In the genomic region with DNA sequence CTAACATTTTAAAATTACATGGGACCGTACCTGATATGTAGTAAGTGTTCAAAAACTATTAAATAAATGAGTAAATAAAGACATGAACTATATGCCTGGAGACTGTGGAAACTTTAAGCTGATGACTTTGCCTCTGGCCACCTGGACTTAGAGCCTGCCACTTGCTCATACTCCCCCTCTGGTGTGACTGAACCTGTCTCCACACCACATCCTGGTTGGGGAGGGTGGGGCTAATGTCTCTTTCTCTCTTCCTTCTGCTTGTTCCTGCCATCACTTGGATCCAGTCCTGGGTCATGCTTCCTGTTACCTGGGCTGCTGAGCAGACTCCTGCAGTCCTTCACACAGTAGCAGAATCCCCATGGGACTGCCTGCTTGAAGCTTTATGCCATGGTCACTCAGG, we compare ENCODE assay signal across 29 cellular contexts. TPM values are rescaled to one million over a fixed set of nuclear protein-coding genes. Genes with fewer than 3 reads are reported as not detected.
DNase-seq lines count a peak whose midpoint lies in the region; ATAC-seq, FAIRE-seq and TF ChIP-seq lines count a peak whose summit lies in the region.
"Had no signal": no experiment of that assay in that cellular context is flagged by ENCODE, and none has a peak within 500 bp of the region (broad histone marks: within the 10 kb centered on the region; RNA-seq: fewer than 3 reads in every experiment).

No MANE protein-coding gene starts in this region.

- CTCF ChIA-PET in activated CD8-positive, alpha-beta T cell treated with anti-CD3 and anti-CD28 coated beads for 36 hours (lab: Charles Lee): interaction anchor here (1.3 kb wide), 1 partner anchor 194 kb away, joined by 4 read pairs; no protein-coding TSS in a partner anchor

- POLR2A ChIA-PET in activated CD8-positive, alpha-beta T cell treated with anti-CD3 and anti-CD28 coated beads for 36 hours (lab: Charles Lee): no interaction called here

- intact Hi-C loops in activated CD8-positive, alpha-beta T cell treated with anti-CD3 and anti-CD28 coated beads for 36 hours (cut with micrococcal nuclease): no loop called here

- peak; percentile 36 for DNase-seq in DND-41
- peak; percentile 26 for DNase-seq in Jurkat, Clone E6-1 (ENCODE audit: low read depth, low spot score)
- peak; percentile 8 for DNase-seq in activated CD8-positive, alpha-beta T cell treated with anti-CD3 and anti-CD28 coated beads for 36 hours
- no peak for DNase-seq in keratinocyte (ENCODE audit: low read depth, low spot score)
- no peak for DNase-seq in SHP77 treated with DMSO at 0.1 percent for 48 hours (lab: John Stamatoyannopoulos, UW)
- no peak for DNase-seq in glutamatergic neuron
- DNase-seq in stimulated activated naive CD4-positive, alpha-beta T cell treated with Interleukin-2 at 50 U/mL for 16 hours (lab: John Stamatoyannopoulos, UW): no peak
- DNase-seq: H9; HFFc6; Karpas-422; MG63; NCI-H1105 treated with DMSO at 0.1 percent for 48 hours; NCI-H146; NCI-H1930; NCI-H446; NCI-H524 treated with DMSO at 0.1 percent for 48 hours; NCI-H774; NK-92 treated with Interleukin-12 subunit alpha and Interleukin-12 subunit beta, amount 100 ng/mL, for 24 hours; PC-9 had no signal

- H3K9me3 Mint-ChIP-seq in activated CD8-positive, alpha-beta T cell treated with anti-CD3 and anti-CD28 coated beads for 36 hours: peaks cover 6% of the 10 kb centered on the region
- H3K9me3 Mint-ChIP-seq in glutamatergic neuron (ENCODE audit: unreplicated experiment): peaks cover 1% of the 10 kb centered on the region
- H3K9me3 Mint-ChIP-seq: HFFc6 had no signal

- dilution Hi-C loops in keratinocyte (cut with MboI; ENCODE audit: extremely low pct_ligation_motif_present, low sequenced_read_pairs): no loop called here

- H3K4me2 ChIP-seq in DND-41 (ENCODE audit: insufficient read depth, low read length) (no peak overlapping the region), keratinocyte (ENCODE audit: control insufficient read depth, extremely low read depth, insufficient read depth, low read depth, low read length) (no peak overlapping the region)
- H3K4me2 ChIP-seq: BLaER1, GM23338, PC-9 had no signal

- H3K79me2 ChIP-seq in DND-41 (ENCODE audit: insufficient read depth, low read length) (no peaks in the 10 kb centered on the region), keratinocyte (ENCODE audit: control insufficient read depth, insufficient read depth, low read length) (no peaks in the 10 kb centered on the region)

- H2AFZ ChIP-seq in DND-41 (ENCODE audit: low read depth, low read length): no peak overlapping the region
- H2AFZ ChIP-seq in keratinocyte (ENCODE audit: control insufficient read depth, low read length): no peak overlapping the region
- H2AFZ ChIP-seq: PC-9 had no signal

- H3K9me3 ChIP-seq in DND-41 (ENCODE audit: insufficient read depth, low read length, severe bottlenecking): no peaks in the 10 kb centered on the region
- no peaks in the 10 kb centered on the region for H3K9me3 ChIP-seq in keratinocyte (ENCODE audit: control insufficient read depth, low read depth, low read length)
- H3K9me3 ChIP-seq: MG63, SJSA1 had no signal

- peaks cover 20% of the 10 kb centered on the region for H3K27me3 Mint-ChIP-seq in activated CD8-positive, alpha-beta T cell treated with anti-CD3 and anti-CD28 coated beads for 36 hours
- no peaks in the 10 kb centered on the region for H3K27me3 Mint-ChIP-seq in glutamatergic neuron (ENCODE audit: unreplicated experiment)

- H3K4me1 Mint-ChIP-seq in activated CD8-positive, alpha-beta T cell treated with anti-CD3 and anti-CD28 coated beads for 36 hours (ENCODE audit: low read depth): no peaks in the 10 kb centered on the region
- no peaks in the 10 kb centered on the region for H3K4me1 Mint-ChIP-seq in glutamatergic neuron (ENCODE audit: low read depth, unreplicated experiment)
- H3K4me1 Mint-ChIP-seq: IgD-negative memory B cell had no signal

- TF ChIP-seq CTCF in DND-41 (IDR thresholded peaks at IDR 0.05; ENCODE audit: borderline replicate concordance, extremely low read depth, low read length, poor library complexity, severe bottlenecking) (no peak), keratinocyte (optimal IDR thresholded peaks at IDR 0.05 in 1 of 3, IDR thresholded peaks at IDR 0.05 in 1 of 3, conservative IDR thresholded peaks at IDR 0.05 in 1 of 3; ENCODE audit: extremely low read depth in 1 of 3, insufficient read depth in 2 of 3, low read length in 3 of 3) (no peak), glutamatergic neuron (IDR thresholded peaks at IDR 0.05; ENCODE audit: partially characterized antibody, unreplicated experiment) (no peak)
- no peak for TF ChIP-seq CTCF in activated CD8-positive, alpha-beta T cell treated with anti-CD3 and anti-CD28 coated beads for 36 hours (IDR thresholded peaks at IDR 0.05)

- no peak overlapping the region for H3K4me3 Mint-ChIP-seq in activated CD8-positive, alpha-beta T cell treated with anti-CD3 and anti-CD28 coated beads for 36 hours
- H3K4me3 Mint-ChIP-seq in glutamatergic neuron (ENCODE audit: unreplicated experiment): no peak overlapping the region
- H3K4me3 Mint-ChIP-seq: CD4-positive, CD25-positive, alpha-beta regulatory T cell; GM23338; H9; HFFc6; IgD-negative memory B cell had no signal

- FAIRE-seq in keratinocyte (lab: Jason Lieb, UNC): peak; percentile 74
- FAIRE-seq: A204.1, GM18507 had no signal

- H3K9ac ChIP-seq in DND-41 (ENCODE audit: low read depth, low read length) (no peak overlapping the region), keratinocyte (ENCODE audit: control insufficient read depth, extremely low read depth, insufficient read depth, low read length) (no peak overlapping the region)
- H3K9ac ChIP-seq: BLaER1 had no signal

- H3K9me1 ChIP-seq in keratinocyte (ENCODE audit: control insufficient read depth, extremely low read depth, insufficient read depth, low read length): no peaks in the 10 kb centered on the region

- no peaks in the 10 kb centered on the region for H3K36me3 Mint-ChIP-seq in activated CD8-positive, alpha-beta T cell treated with anti-CD3 and anti-CD28 coated beads for 36 hours (ENCODE audit: low read depth)
- H3K36me3 Mint-ChIP-seq in glutamatergic neuron (ENCODE audit: unreplicated experiment): peaks cover 7% of the 10 kb centered on the region
- H3K36me3 Mint-ChIP-seq: CD4-positive, CD25-positive, alpha-beta regulatory T cell; IgD-negative memory B cell had no signal

- H3K27ac ChIP-seq in DND-41 (ENCODE audit: low read length) (no peak overlapping the region), keratinocyte (ENCODE audit: control insufficient read depth, insufficient read depth, low read length) (no peak overlapping the region)
- H3K27ac ChIP-seq: BLaER1, PC-9, SJSA1 had no signal

- no peaks in the 10 kb centered on the region for H3K4me1 ChIP-seq in DND-41 (ENCODE audit: insufficient read depth, low read length)
- H3K4me1 ChIP-seq in keratinocyte (ENCODE audit: control insufficient read depth, extremely low read depth, insufficient read depth, low read length): peaks cover 4% of the 10 kb centered on the region
- H3K4me1 ChIP-seq: BLaER1, SJSA1 had no signal

- H3K36me3 ChIP-seq in DND-41 (ENCODE audit: insufficient read depth, low read length) (no peaks in the 10 kb centered on the region), keratinocyte (ENCODE audit: control insufficient read depth in 2 of 2, extremely low read depth in 1 of 2, insufficient read depth in 2 of 2, low read length in 2 of 2) (no peaks in the 10 kb centered on the region)
- H3K36me3 ChIP-seq: BLaER1, MG63, SJSA1 had no signal

- H4K20me1 ChIP-seq in DND-41 (ENCODE audit: insufficient read depth, low read length) (no peaks in the 10 kb centered on the region), keratinocyte (ENCODE audit: control insufficient read depth, extremely low read depth, insufficient read depth, low read length) (no peaks in the 10 kb centered on the region)
- H4K20me1 ChIP-seq: BLaER1 had no signal

- no peak overlapping the region for H3K27ac Mint-ChIP-seq in activated CD8-positive, alpha-beta T cell treated with anti-CD3 and anti-CD28 coated beads for 36 hours
- H3K27ac Mint-ChIP-seq in glutamatergic neuron (ENCODE audit: unreplicated experiment): no peak overlapping the region
- H3K27ac Mint-ChIP-seq: CD4-positive, CD25-positive, alpha-beta regulatory T cell; GM23338; H9; HFFc6; IgD-negative memory B cell had no signal

- no peak overlapping the region for H3K4me3 ChIP-seq in DND-41 (ENCODE audit: low read depth in 1 of 2, low read length in 2 of 2)
- no peak overlapping the region for H3K4me3 ChIP-seq in Jurkat, Clone E6-1 (ENCODE audit: low read length)
- H3K4me3 ChIP-seq in keratinocyte (ENCODE audit: control insufficient read depth in 2 of 3, extremely low read depth in 1 of 3, insufficient read depth in 2 of 3, low read depth in 1 of 3, low read length in 3 of 3): no peak overlapping the region
- H3K4me3 ChIP-seq: BLaER1, GM23338, MG63, PC-9, SJSA1 had no signal

- H3K27me3 ChIP-seq in DND-41 (ENCODE audit: insufficient read depth, low read length, poor library complexity): peaks cover 32% of the 10 kb centered on the region
- H3K27me3 ChIP-seq in keratinocyte (ENCODE audit: control insufficient read depth, extremely low read depth, insufficient read depth, low read length): peaks cover 6% of the 10 kb centered on the region
- H3K27me3 ChIP-seq: BLaER1, MG63, SJSA1 had no signal

- peak; percentile 78 for ATAC-seq in DND-41 (ENCODE audit: insufficient read depth, low read depth)
- peak; percentile 62 for ATAC-seq in activated CD8-positive, alpha-beta T cell treated with anti-CD3 and anti-CD28 coated beads for 36 hours
- ATAC-seq in HG02938 (IDR thresholded peaks at IDR 0.05; ENCODE audit: unreplicated experiment): no peak
- ATAC-seq: GM23338, Right ventricle myocardium inferior had no signal

RNA-seq across cellular contexts. Expression of a gene that starts 8.2 kb away (rescaled TPM):
- polyA plus RNA-seq in Jurkat, Clone E6-1 (2012; ENCODE audit: insufficient read depth, insufficient read length): not detected
- total RNA-seq in activated CD8-positive, alpha-beta T cell treated with anti-CD3 and anti-CD28 coated beads for 36 hours: not detected
- polyA plus RNA-seq in keratinocyte: 2.0 to 3.4 TPM (median 2.0 TPM) in 3 replicates
- polyA plus RNA-seq in keratinocyte (2011; ENCODE audit: low read depth): 0.96 TPM
- polyA plus RNA-seq in keratinocyte (2011; cell fraction: cytosol; rRNA removed): 1.9 and 3.7 TPM in 2 replicates
- polyA plus RNA-seq in keratinocyte (2011; cell fraction: nucleus; rRNA removed): 2.3 and 3.1 TPM in 2 replicates
- 1.3 and 6.2 TPM in 2 replicates for polyA plus RNA-seq in keratinocyte (2012; ENCODE audit: low replicate concordance)
- 0.75 to 0.86 TPM (median 0.76 TPM) in 3 replicates for polyA minus RNA-seq in keratinocyte
- 6.1 TPM for polyA minus RNA-seq in keratinocyte (2011; cell fraction: cytosol; rRNA and poly(A)+ RNA removed)
- polyA minus RNA-seq in keratinocyte (2011; cell fraction: nucleus; rRNA and poly(A)+ RNA removed): 0.62 and 0.74 TPM in 2 replicates
- total RNA-seq in glutamatergic neuron (ENCODE audit: unreplicated experiment): 7.8 TPM
- total RNA-seq: G401 had no signal
- polyA plus RNA-seq: CD4-positive, CD25-positive, alpha-beta regulatory T cell; IgD-negative memory B cell had no signal

Comparison
In these comparisons a context has a peak if more than half of its experiments do, and no peak if none do; other contexts are left out.
1. DNase-seq: peak in DND-41 (single experiment), Jurkat, Clone E6-1 (single experiment) and activated CD8-positive, alpha-beta T cell treated with anti-CD3 and anti-CD28 coated beads for 36 hours (single experiment); none in keratinocyte (single experiment), SHP77 treated with DMSO at 0.1 percent for 48 hours (single experiment), glutamatergic neuron (single experiment) and stimulated activated naive CD4-positive, alpha-beta T cell treated with Interleukin-2 at 50 U/mL for 16 hours (single experiment).